In genomic region chr3:49021213-49021812, GRCh38 we compare ENCODE assay signal across 1 cellular context.
A peak's percentile ranks its signal among the peaks of the same experiment; 100 is the strongest.
TF ChIP-seq lines count a peak whose summit lies in the region.

No MANE protein-coding gene starts in this region.

TF ChIP-seq in A549, 52 proteins besides CTCF, POLR2A, EP300 and RAD21 (continued from another document):
- TF ChIP-seq USF2 (IDR thresholded peaks at IDR 0.05): no peak
- no peak for TF ChIP-seq NR3C1 (IDR thresholded peaks at IDR 0.05)
- TF ChIP-seq SREBF2 (IDR thresholded peaks at IDR 0.05): no peak
- TF ChIP-seq TFCP2L1 (CRISPR knock-in tag; IDR thresholded peaks at IDR 0.05): peak; percentile 60; the same call in 1 of the 2 replicates
- TF ChIP-seq FOSB (CRISPR knock-in tag; IDR thresholded peaks at IDR 0.05): no peak
- TF ChIP-seq CHD4 (IDR thresholded peaks at IDR 0.05; ENCODE audit: borderline replicate concordance): no peak
- no peak for TF ChIP-seq JUNB (IDR thresholded peaks at IDR 0.05)
- TF ChIP-seq HEYL (CRISPR knock-in tag; IDR thresholded peaks at IDR 0.05): no peak
- TF ChIP-seq HOXA7 (CRISPR knock-in tag; IDR thresholded peaks at IDR 0.05): no peak
- TF ChIP-seq MAFK (IDR thresholded peaks at IDR 0.05; ENCODE audit: partially characterized antibody): no peak
- peak; percentile 99 for TF ChIP-seq BCL3 (IDR thresholded peaks at IDR 0.05)
- TF ChIP-seq EHF (CRISPR knock-in tag; IDR thresholded peaks at IDR 0.05): no peak
- no peak for TF ChIP-seq ZSCAN20 (CRISPR knock-in tag; IDR thresholded peaks at IDR 0.05)
- TF ChIP-seq JUN (IDR thresholded peaks at IDR 0.05): peak; percentile 79 to 85; a peak in 3 of 5 replicates
